8 cellular contexts compared by ENCODE assay signal in the genomic region with DNA sequence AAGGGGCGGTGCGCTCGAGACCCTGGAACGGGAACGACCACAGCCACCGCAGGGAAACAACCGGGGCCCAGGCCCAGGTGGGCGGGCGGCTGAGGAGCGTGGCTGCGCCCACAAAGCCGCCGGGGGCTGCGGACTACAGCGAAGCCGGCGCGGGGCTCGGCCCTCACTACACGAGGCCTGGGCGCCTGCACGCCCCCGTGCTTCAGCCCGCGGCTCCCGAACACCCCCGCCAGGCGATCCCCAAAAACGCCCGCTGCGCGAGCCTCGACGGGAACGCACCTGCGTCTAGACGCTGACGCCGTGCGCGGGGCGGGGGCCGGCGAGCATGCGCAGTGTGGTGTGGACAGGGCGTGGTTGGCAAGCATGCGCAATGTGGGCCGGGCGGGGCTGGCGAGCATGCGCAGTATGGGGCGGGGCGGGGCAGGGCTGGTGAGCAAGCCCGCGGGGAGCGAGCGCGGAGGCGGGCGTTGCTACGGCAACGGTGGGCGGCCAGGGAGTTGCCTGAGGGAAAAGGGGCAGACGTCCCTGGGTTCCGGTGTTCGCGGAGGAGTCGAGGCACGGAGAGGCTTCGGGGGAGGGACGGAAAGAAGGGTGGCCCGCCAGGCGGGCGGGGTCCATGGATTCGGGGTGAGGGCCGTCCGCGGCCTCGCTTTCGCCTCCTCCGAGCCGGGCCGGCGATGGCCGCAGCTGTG. TPM values are rescaled to one million over a fixed set of nuclear protein-coding genes. Genes with fewer than 3 reads are reported as not detected.
A peak's percentile ranks its signal among the peaks of the same experiment; 100 is the strongest.
DNase-seq lines count a peak whose midpoint lies in the region; ATAC-seq and TF ChIP-seq lines count a peak whose summit lies in the region.

A gene (plus strand): TSS at position 518 of the 692 bp plus-strand sequence. CDS start 3,104 bp downstream, outside the sequence.

- peak in 1 of 2 donors; percentile 61 for TF ChIP-seq POLR2A in heart left ventricle (IDR thresholded peaks at IDR 0.05)

- H3K27me3 ChIP-seq in heart left ventricle = peaks cover 0 to 9% (median 0%) of the 10 kb centered on the region in 9 donors

- H3K9me3 Mint-ChIP-seq in activated naive CD8-positive, alpha-beta T cell treated with anti-CD3 and anti-CD28 coated beads, Interleukin-2, amount 50 U/mL, for 24 hours = peaks cover 14% of the 10 kb centered on the region
- H3K9me3 Mint-ChIP-seq in progenitor cell of endocrine pancreas (ENCODE audit: low read depth) = peaks cover 23% of the 10 kb centered on the region

- WGBS in heart left ventricle, 4 donors = 1 to 4% (median 2%) methylated on average over 48 to 85 of the region's 85 CpGs

- intact Hi-C loops in heart left ventricle (cut with DNase I) = no loop called here

- H3K27ac ChIP-seq in HEK293 (ENCODE audit: extremely low read depth, low read depth, low read length) (peak within 1 kb of the TSS; percentile 47; the same call in 1 of the 2 replicates), heart left ventricle (peak within 1 kb of the TSS in 11 of 12 donors; percentile 6 to 80 (median 59))

- peak; percentile 95 for ATAC-seq in SK-N-SH treated with all-trans-retinoic acid at 6 μM for 48 hours
- peak; percentile 80 for ATAC-seq in activated naive CD8-positive, alpha-beta T cell treated with anti-CD3 and anti-CD28 coated beads, Interleukin-2, amount 50 U/mL, for 24 hours
- peak; percentile 97 to 99 (median 99) for ATAC-seq in heart left ventricle

- peaks cover 8% of the 10 kb centered on the region for H3K36me3 Mint-ChIP-seq in activated naive CD8-positive, alpha-beta T cell treated with anti-CD3 and anti-CD28 coated beads, Interleukin-2, amount 50 U/mL, for 24 hours (ENCODE audit: low read depth)
- H3K36me3 Mint-ChIP-seq in progenitor cell of endocrine pancreas (ENCODE audit: insufficient read depth) = peaks cover 13% of the 10 kb centered on the region

- no peaks in the 10 kb centered on the region for H3K9me3 ChIP-seq in HEK293 (ENCODE audit: control insufficient read depth, insufficient read depth, low read depth, low read length)
- peaks cover 0 to 27% (median 0%) of the 10 kb centered on the region in 12 donors for H3K9me3 ChIP-seq in heart left ventricle

- POLR2A ChIA-PET in HEK293 (lab: Yijun Ruan, JAX) = interaction anchor here (0.8 kb wide), 1 partner anchor 10 kb away, joined by 3 read pairs; no protein-coding TSS in a partner anchor

- peak within 1 kb of the TSS; percentile 76 for H3K4me3 ChIP-seq in HEK293 (ENCODE audit: low read depth, low read length)
- peak within 1 kb of the TSS; percentile 63 to 85 (median 79) for H3K4me3 ChIP-seq in heart left ventricle

- peak within 1 kb of the TSS; percentile 85 for H3K27ac Mint-ChIP-seq in activated naive CD8-positive, alpha-beta T cell treated with anti-CD3 and anti-CD28 coated beads, Interleukin-2, amount 50 U/mL, for 24 hours
- H3K27ac Mint-ChIP-seq in progenitor cell of endocrine pancreas = peak within 1 kb of the TSS; percentile 94

- no peaks in the 10 kb centered on the region for H3K36me3 ChIP-seq in HEK293 (ENCODE audit: control insufficient read depth in 2 of 2, insufficient read depth in 1 of 2, low read length in 2 of 2)
- no peaks in the 10 kb centered on the region for H3K36me3 ChIP-seq in heart left ventricle

- CTCF ChIA-PET in HEK293 (lab: Yijun Ruan, JAX) = interaction anchor here (0.5 kb wide), 1 partner anchor 845 kb away, joined by 3 read pairs; no protein-coding TSS in a partner anchor

- TF ChIP-seq CTCF in HEK293 (tag by site-specific recombination; IDR thresholded peaks at IDR 0.05) (no peak), heart left ventricle (IDR thresholded peaks at IDR 0.05) (no peak), progenitor cell of endocrine pancreas (IDR thresholded peaks at IDR 0.05; ENCODE audit: unreplicated experiment) (no peak)

- H3K4me1 ChIP-seq in HEK293 (ENCODE audit: control insufficient read depth, insufficient read depth, low read length) = no peaks in the 10 kb centered on the region
- H3K4me1 ChIP-seq in heart left ventricle = peaks cover 0 to 21% (median 5%) of the 10 kb centered on the region in 12 donors

- DNase-seq in GM03348 (ENCODE audit: low spot score) = peak; percentile 100
- DNase-seq in NAMALWA (ENCODE audit: low spot score) = peak; percentile 95
- DNase-seq in activated naive CD8-positive, alpha-beta T cell treated with anti-CD3 and anti-CD28 coated beads, Interleukin-2, amount 50 U/mL, for 24 hours = peak; percentile 100
- peak; percentile 93 to 98 (median 95) for DNase-seq in heart left ventricle
- peak; percentile 97 for DNase-seq in progenitor cell of endocrine pancreas (ENCODE audit: low spot score, unreplicated experiment)
- DNase-seq in ureter (ENCODE audit: low spot score) = peak; percentile 97

- peaks cover 14% of the 10 kb centered on the region for H3K4me1 Mint-ChIP-seq in activated naive CD8-positive, alpha-beta T cell treated with anti-CD3 and anti-CD28 coated beads, Interleukin-2, amount 50 U/mL, for 24 hours
- H3K4me1 Mint-ChIP-seq in progenitor cell of endocrine pancreas (ENCODE audit: low read depth) = peaks cover 10% of the 10 kb centered on the region

- peak within 1 kb of the TSS; percentile 85 for H3K4me3 Mint-ChIP-seq in activated naive CD8-positive, alpha-beta T cell treated with anti-CD3 and anti-CD28 coated beads, Interleukin-2, amount 50 U/mL, for 24 hours
- peak within 1 kb of the TSS; percentile 89 for H3K4me3 Mint-ChIP-seq in progenitor cell of endocrine pancreas (ENCODE audit: low read depth)

- H3K27me3 Mint-ChIP-seq in activated naive CD8-positive, alpha-beta T cell treated with anti-CD3 and anti-CD28 coated beads, Interleukin-2, amount 50 U/mL, for 24 hours = peaks cover 34% of the 10 kb centered on the region
- no peaks in the 10 kb centered on the region for H3K27me3 Mint-ChIP-seq in progenitor cell of endocrine pancreas

TF ChIP-seq in HEK293, 187 proteins besides CTCF, POLR2A, EP300 and RAD21 (continues in another document):
- no peak for TF ChIP-seq ZNF248 (tag by site-specific recombination; IDR thresholded peaks at IDR 0.05)
- TF ChIP-seq, protein P1, sequence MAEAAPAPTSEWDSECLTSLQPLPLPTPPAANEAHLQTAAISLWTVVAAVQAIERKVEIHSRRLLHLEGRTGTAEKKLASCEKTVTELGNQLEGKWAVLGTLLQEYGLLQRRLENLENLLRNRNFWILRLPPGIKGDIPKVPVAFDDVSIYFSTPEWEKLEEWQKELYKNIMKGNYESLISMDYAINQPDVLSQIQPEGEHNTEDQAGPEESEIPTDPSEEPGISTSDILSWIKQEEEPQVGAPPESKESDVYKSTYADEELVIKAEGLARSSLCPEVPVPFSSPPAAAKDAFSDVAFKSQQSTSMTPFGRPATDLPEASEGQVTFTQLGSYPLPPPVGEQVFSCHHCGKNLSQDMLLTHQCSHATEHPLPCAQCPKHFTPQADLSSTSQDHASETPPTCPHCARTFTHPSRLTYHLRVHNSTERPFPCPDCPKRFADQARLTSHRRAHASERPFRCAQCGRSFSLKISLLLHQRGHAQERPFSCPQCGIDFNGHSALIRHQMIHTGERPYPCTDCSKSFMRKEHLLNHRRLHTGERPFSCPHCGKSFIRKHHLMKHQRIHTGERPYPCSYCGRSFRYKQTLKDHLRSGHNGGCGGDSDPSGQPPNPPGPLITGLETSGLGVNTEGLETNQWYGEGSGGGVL (tag by site-specific recombination; IDR thresholded peaks at IDR 0.05) = 0 out of 2 replicates have a peak, but pooled peaks have one; percentile 18
- TF ChIP-seq YY2 (tag by site-specific recombination; IDR thresholded peaks at IDR 0.05) = peak; percentile 45; the same call in 1 of the 2 replicates

TF ChIP-seq in SK-N-SH treated with all-trans-retinoic acid at 6 μM for 48 hours, 23 proteins besides CTCF, POLR2A, EP300 and RAD21 (continues in another document):
- TF ChIP-seq ARNTL (CRISPR knock-in tag; IDR thresholded peaks at IDR 0.05; ENCODE audit: borderline replicate concordance, low read depth) (no peak), TOX (CRISPR knock-in tag; IDR thresholded peaks at IDR 0.05; ENCODE audit: borderline replicate concordance) (no peak), RARB (CRISPR knock-in tag; IDR thresholded peaks at IDR 0.05) (no peak), OSR1 (CRISPR knock-in tag; IDR thresholded peaks at IDR 0.05) (no peak), ESRRG (CRISPR knock-in tag; IDR thresholded peaks at IDR 0.05) (no peak), GLIS3 (CRISPR knock-in tag; IDR thresholded peaks at IDR 0.05) (0 out of 2 replicates have a peak, but pooled peaks have one; percentile 55), TCF4 (CRISPR knock-in tag; IDR thresholded peaks at IDR 0.05; ENCODE audit: borderline replicate concordance) (no peak), ZNF565 (CRISPR knock-in tag; conservative IDR thresholded peaks at IDR 0.05; ENCODE audit: low read depth) (no peak), ISL1 (CRISPR knock-in tag; IDR thresholded peaks at IDR 0.05) (no peak)
- TF ChIP-seq, protein P2, sequence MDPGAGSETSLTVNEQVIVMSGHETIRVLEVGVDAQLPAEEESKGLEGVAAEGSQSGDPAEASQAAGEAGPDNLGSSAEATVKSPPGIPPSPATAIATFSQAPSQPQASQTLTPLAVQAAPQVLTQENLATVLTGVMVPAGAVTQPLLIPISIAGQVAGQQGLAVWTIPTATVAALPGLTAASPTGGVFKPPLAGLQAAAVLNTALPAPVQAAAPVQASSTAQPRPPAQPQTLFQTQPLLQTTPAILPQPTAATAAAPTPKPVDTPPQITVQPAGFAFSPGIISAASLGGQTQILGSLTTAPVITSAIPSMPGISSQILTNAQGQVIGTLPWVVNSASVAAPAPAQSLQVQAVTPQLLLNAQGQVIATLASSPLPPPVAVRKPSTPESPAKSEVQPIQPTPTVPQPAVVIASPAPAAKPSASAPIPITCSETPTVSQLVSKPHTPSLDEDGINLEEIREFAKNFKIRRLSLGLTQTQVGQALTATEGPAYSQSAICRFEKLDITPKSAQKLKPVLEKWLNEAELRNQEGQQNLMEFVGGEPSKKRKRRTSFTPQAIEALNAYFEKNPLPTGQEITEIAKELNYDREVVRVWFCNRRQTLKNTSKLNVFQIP (CRISPR knock-in tag; IDR thresholded peaks at IDR 0.05; ENCODE audit: borderline replicate concordance, low read depth) = no peak
- TF ChIP-seq, protein P3, sequence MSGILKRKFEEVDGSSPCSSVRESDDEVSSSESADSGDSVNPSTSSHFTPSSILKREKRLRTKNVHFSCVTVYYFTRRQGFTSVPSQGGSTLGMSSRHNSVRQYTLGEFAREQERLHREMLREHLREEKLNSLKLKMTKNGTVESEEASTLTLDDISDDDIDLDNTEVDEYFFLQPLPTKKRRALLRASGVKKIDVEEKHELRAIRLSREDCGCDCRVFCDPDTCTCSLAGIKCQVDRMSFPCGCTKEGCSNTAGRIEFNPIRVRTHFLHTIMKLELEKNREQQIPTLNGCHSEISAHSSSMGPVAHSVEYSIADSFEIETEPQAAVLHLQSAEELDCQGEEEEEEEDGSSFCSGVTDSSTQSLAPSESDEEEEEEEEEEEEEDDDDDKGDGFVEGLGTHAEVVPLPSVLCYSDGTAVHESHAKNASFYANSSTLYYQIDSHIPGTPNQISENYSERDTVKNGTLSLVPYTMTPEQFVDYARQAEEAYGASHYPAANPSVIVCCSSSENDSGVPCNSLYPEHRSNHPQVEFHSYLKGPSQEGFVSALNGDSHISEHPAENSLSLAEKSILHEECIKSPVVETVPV (CRISPR knock-in tag; IDR thresholded peaks at IDR 0.05) = no peak

RNA-seq across cellular contexts. Expression of the gene that starts here (rescaled TPM):
- total RNA-seq in heart left ventricle (under 1 TPM in 5 of 9 donors, not detected in 4; 0.30 to 0.75 (median 0.35) TPM), progenitor cell of endocrine pancreas (1.6 and 2.8 TPM in 2 replicates), ureter (1.4 TPM)
- under 1 TPM; 0.19 TPM for polyA plus RNA-seq in heart left ventricle

Comparison
In these comparisons a context has a peak if more than half of its experiments do, and no peak if none do; other contexts are left out.
1. Peak in every context shown above with its lines: DNase-seq, ATAC-seq, H3K4me3 ChIP-seq and H3K27ac ChIP-seq.
2. Peak in DNase-seq, ATAC-seq, H3K4me3 ChIP-seq and H3K27ac ChIP-seq in heart left ventricle; RNA of the gene not detected or under 1 TPM.